19 cellular contexts compared by ENCODE assay signal in the genomic region with DNA sequence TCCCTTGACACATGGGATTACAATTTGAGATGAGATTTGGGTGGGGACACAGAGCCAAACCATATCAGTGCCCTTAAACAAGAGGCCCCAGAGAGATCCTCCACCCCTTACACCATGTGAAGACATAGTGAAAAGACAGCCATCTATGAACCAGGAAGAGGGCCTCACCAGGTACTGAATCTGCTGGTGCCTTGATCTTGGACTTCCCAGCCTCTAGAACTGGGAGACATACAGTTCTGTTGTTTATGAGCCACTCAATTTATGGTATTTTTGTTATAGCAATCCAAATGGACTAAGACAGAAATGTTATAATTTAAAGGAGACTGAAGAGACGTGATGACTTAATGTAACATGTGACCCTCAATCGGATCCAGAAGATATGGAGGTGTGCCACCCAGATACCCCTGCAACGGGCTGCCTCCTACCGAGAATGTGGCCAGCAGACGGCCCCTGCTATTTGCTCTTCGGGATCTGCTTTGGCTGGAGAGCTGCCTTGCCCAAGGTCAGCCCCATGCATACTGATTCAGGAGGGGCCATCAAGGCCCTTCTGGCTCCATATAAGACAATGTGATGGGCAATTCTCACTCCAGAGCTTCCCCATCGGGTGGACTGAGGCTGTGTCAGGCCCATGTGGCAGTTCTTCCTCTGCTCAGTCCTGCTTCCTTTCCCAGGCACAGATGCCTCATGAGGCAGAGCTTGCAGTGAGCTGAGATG.
A peak's percentile ranks its signal among the peaks of the same experiment; 100 is the strongest.
DNase-seq lines count a peak whose midpoint lies in the region; ATAC-seq and TF ChIP-seq lines count a peak whose summit lies in the region.
"Had no signal": no experiment of that assay in that cellular context is flagged by ENCODE, and none has a peak within 500 bp of the region (broad histone marks: within the 10 kb centered on the region; RNA-seq: fewer than 3 reads in every experiment).

No MANE protein-coding gene starts in this region.

- intact Hi-C loops in cardiac septum (cut with DNase I): no loop called here
- intact Hi-C loops in left cardiac atrium (cut with DNase I): no loop called here
- intact Hi-C loops in sigmoid colon (cut with DNase I): no loop called here

- H3K4me1 ChIP-seq in sigmoid colon: no peaks in the 10 kb centered on the region
- H3K4me1 ChIP-seq: BLaER1 treated with 17β-estradiol and CSF1 and Interleukin-3, amounts not matched to agents 10 nM and 100 nM had no signal

- TF ChIP-seq POLR2A in sigmoid colon (IDR thresholded peaks at IDR 0.05): no peak

- DNase-seq in cardiac septum (ENCODE audit: low spot score): peak; percentile 36
- DNase-seq in left cardiac atrium: no peak
- peak; percentile 47 for DNase-seq in mesenteric fat pad (ENCODE audit: low spot score)
- peak; percentile 28 for DNase-seq in sigmoid colon
- no peak for DNase-seq in brain microvascular endothelial cell
- DNase-seq: 8988T; Calu3; CD8-positive, alpha-beta T cell; DMS 273 treated with DMSO at 0.1 percent for 48 hours; DMS53; DND-41; EL; GM23248; HFFc6 had no signal

- 96% methylated on average over 7 of the region's 7 CpGs for WGBS in sigmoid colon, 2 donors

- no peak for TF ChIP-seq EP300 in sigmoid colon (IDR thresholded peaks at IDR 0.05)

- H3K27ac ChIP-seq in sigmoid colon (no peak overlapping the region), brain microvascular endothelial cell (no peak overlapping the region)
- H3K27ac ChIP-seq: BLaER1 treated with 17β-estradiol and CSF1 and Interleukin-3, amounts not matched to agents 10 nM and 100 nM; GM23248 had no signal

- H3K36me3 ChIP-seq in sigmoid colon: no peaks in the 10 kb centered on the region
- no peaks in the 10 kb centered on the region for H3K36me3 ChIP-seq in brain microvascular endothelial cell (replicated peaks)
- H3K36me3 ChIP-seq: BLaER1 treated with 17β-estradiol and CSF1 and Interleukin-3, amounts not matched to agents 10 nM and 100 nM had no signal

- no peak overlapping the region for H3K4me3 ChIP-seq in sigmoid colon
- no peak overlapping the region for H3K4me3 ChIP-seq in brain microvascular endothelial cell (ENCODE audit: low read depth, low read length)
- H3K4me3 ChIP-seq: BLaER1 treated with 17β-estradiol and CSF1 and Interleukin-3, amounts not matched to agents 10 nM and 100 nM; GM12878; GM23248 had no signal

- in situ Hi-C loops in brain microvascular endothelial cell (cut with HindIII; ENCODE audit: low pct_ligation_motif_present, low sequenced_read_pairs): no loop called here

- H3K9me3 ChIP-seq in sigmoid colon: no peaks in the 10 kb centered on the region

- no peak for ATAC-seq in left cardiac atrium
- no peak for ATAC-seq in GM21786 (IDR thresholded peaks at IDR 0.05; ENCODE audit: unreplicated experiment)
- no peak for ATAC-seq in GM18858 (IDR thresholded peaks at IDR 0.05; ENCODE audit: unreplicated experiment)
- ATAC-seq: CD8-positive, alpha-beta T cell; GM12878; HCT116 had no signal

- TF ChIP-seq CTCF in sigmoid colon (IDR thresholded peaks at IDR 0.05) (no peak), brain microvascular endothelial cell (IDR thresholded peaks at IDR 0.05; ENCODE audit: low read depth, low read length, missing control alignments) (no peak)

- H3K27me3 ChIP-seq in sigmoid colon (no peaks in the 10 kb centered on the region), brain microvascular endothelial cell (replicated peaks) (no peaks in the 10 kb centered on the region)
- H3K27me3 ChIP-seq: BLaER1 treated with 17β-estradiol and CSF1 and Interleukin-3, amounts not matched to agents 10 nM and 100 nM had no signal

Comparison
In these comparisons a context has a peak if more than half of its experiments do, and no peak if none do; other contexts are left out.
1. DNase-seq: peak in cardiac septum (single experiment), mesenteric fat pad (single experiment) and sigmoid colon (single experiment); none in left cardiac atrium (single experiment) and brain microvascular endothelial cell (single experiment).